Comparison of ENCODE assay signal across 8 cellular contexts in the genomic region with DNA sequence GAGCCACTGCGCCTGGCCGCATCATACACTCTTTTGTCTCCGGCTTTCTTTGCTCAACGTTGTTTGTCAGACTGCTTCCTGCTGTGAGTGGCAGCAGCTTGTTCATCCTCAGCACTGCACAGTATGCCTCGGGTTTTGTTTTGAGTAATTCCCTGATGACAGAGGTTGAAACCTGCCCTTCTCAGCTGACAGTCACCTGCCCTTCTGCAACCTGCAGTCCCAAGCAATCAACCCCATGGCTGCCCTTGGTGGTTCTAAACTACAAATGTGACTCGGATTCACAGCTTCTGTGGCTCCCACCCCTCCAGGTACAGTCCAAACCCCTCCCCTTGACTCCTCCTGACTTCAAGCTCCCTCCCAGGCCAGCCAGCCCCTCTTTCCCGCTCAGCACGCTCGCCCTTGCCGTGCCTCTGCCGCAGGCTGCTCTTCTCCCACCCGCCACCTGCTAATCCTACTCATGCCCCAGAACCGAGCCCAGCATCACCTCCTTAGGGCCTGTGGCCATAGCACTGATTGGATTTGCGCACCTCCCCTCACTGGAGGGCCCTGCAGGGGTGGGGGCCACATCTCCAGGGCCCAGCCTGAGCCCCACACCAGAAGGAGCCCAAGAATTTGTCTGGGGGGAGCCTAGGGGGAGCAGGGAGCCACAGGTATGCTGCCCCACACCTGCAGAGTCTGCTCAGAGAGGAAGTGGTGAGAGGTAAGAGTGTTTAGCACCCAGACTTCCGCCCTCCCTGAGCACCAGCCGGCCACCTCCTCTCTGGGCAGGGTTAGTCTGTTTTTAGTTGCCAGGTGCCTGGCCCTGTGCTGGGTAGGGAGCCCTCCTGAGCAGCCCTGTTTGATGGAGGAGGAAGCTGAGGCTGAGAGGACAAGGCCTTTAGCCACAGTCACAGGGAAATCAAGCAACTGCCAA. TPM values are rescaled to one million over a fixed set of nuclear protein-coding genes. Genes with fewer than 3 reads are reported as not detected.
DNase-seq lines count a peak whose midpoint lies in the region; ATAC-seq and TF ChIP-seq lines count a peak whose summit lies in the region.

No MANE protein-coding gene starts in this region.

- no peak for TF ChIP-seq POLR2A in tibial nerve (IDR thresholded peaks at IDR 0.05)

- H3K9me3 Mint-ChIP-seq in activated T-cell treated with anti-CD3 and anti-CD28 coated beads, Interleukin-2, amount 50 U/mL, for 72 hours = no peaks in the 10 kb centered on the region

- H3K27me3 Mint-ChIP-seq in activated T-cell treated with anti-CD3 and anti-CD28 coated beads, Interleukin-2, amount 50 U/mL, for 72 hours (ENCODE audit: low read depth) = no peaks in the 10 kb centered on the region

- H3K36me3 Mint-ChIP-seq in activated T-cell treated with anti-CD3 and anti-CD28 coated beads, Interleukin-2, amount 50 U/mL, for 72 hours (ENCODE audit: insufficient read depth in 2 of 2) = peaks cover 1 to 14% of the 10 kb centered on the region in 2 donors

- 64 to 68% methylated on average over 16 of the region's 16 CpGs for WGBS in tibial nerve, 2 donors

- TF ChIP-seq EP300 in tibial nerve (IDR thresholded peaks at IDR 0.05) = no peak

- no peaks in the 10 kb centered on the region for H3K27me3 ChIP-seq in tibial nerve

- DNase-seq in NCI-H1105 treated with DMSO at 0.1 percent for 48 hours (lab: John Stamatoyannopoulos, UW) = peak; percentile 1
- DNase-seq in NCI-H1105 (lab: John Stamatoyannopoulos, UW) = no peak
- peak; percentile 84 for DNase-seq in NCI-H2196 treated with DMSO at 0.1 percent for 48 hours (lab: John Stamatoyannopoulos, UW; ENCODE audit: unreplicated experiment)
- DNase-seq in activated T-cell treated with anti-CD3 and anti-CD28 coated beads, Interleukin-2, amount 50 U/mL, for 72 hours = peak; percentile 86 to 88
- peak; percentile 48 for DNase-seq in left kidney (ENCODE audit: low read depth, low spot score)
- DNase-seq in tibial nerve (ENCODE audit: low spot score in 2 of 2) = no peak
- DNase-seq in NOMO-1 treated with DMSO at 0.1 percent for 48 hours (lab: John Stamatoyannopoulos, UW; ENCODE audit: unreplicated experiment) = no peak

- H3K4me1 ChIP-seq in tibial nerve = peaks cover 3 to 100% (median 100%) of the 10 kb centered on the region in 4 donors

- TF ChIP-seq CTCF in tibial nerve (IDR thresholded peaks at IDR 0.05) = no peak

- peak; percentile 73 for ATAC-seq in HG02973 (IDR thresholded peaks at IDR 0.05; ENCODE audit: unreplicated experiment)
- ATAC-seq in activated T-cell treated with anti-CD3 and anti-CD28 coated beads, Interleukin-2, amount 50 U/mL, for 72 hours (replicated peaks in 1 of 2) = peak; percentile 80 to 84

- H3K4me3 ChIP-seq in tibial nerve = no peak overlapping the region

- no peaks in the 10 kb centered on the region for H3K36me3 ChIP-seq in tibial nerve

- H3K4me3 Mint-ChIP-seq in activated T-cell treated with anti-CD3 and anti-CD28 coated beads, Interleukin-2, amount 50 U/mL, for 72 hours = peak overlapping the region; percentile 73 to 90

- H3K4me1 Mint-ChIP-seq in activated T-cell treated with anti-CD3 and anti-CD28 coated beads, Interleukin-2, amount 50 U/mL, for 72 hours (ENCODE audit: low read depth) = peaks cover 100% of the 10 kb centered on the region

- peak overlapping the region; percentile 94 for H3K27ac Mint-ChIP-seq in activated T-cell treated with anti-CD3 and anti-CD28 coated beads, Interleukin-2, amount 50 U/mL, for 72 hours

- peak overlapping the region; percentile 88 to 99 (median 94) for H3K27ac ChIP-seq in tibial nerve

- no peaks in the 10 kb centered on the region for H3K9me3 ChIP-seq in tibial nerve

RNA-seq across cellular contexts. Expression of a gene that starts 10.1 kb away (rescaled TPM):
- 10 to 100 TPM; 59.2 to 75.1 TPM for total RNA-seq in activated T-cell treated with anti-CD3 and anti-CD28 coated beads, Interleukin-2, amount 50 U/mL, for 72 hours
- total RNA-seq in tibial nerve = 10 to 100 TPM; 33.9 to 53.8 (median 50.2) TPM

RNA-seq across cellular contexts. Expression of a gene that starts 33.0 kb away (rescaled TPM):
- 10 to 100 TPM; 44.2 to 51.1 TPM for total RNA-seq in activated T-cell treated with anti-CD3 and anti-CD28 coated beads, Interleukin-2, amount 50 U/mL, for 72 hours
- 10 to 100 TPM in 3 of 4 donors, 1 to 10 TPM in 1; 9.0 to 21.9 (median 14.7) TPM for total RNA-seq in tibial nerve

RNA-seq across cellular contexts. Expression of a gene that starts 40.1 kb away (rescaled TPM):
- 1 to 10 TPM; 4.4 to 6.4 TPM for total RNA-seq in activated T-cell treated with anti-CD3 and anti-CD28 coated beads, Interleukin-2, amount 50 U/mL, for 72 hours
- under 1 TPM in 1 of 4 donors, not detected in 3; 0.59 TPM for total RNA-seq in tibial nerve

RNA-seq across cellular contexts. Expression of a gene that starts 53.8 kb away (rescaled TPM):
- 10 to 100 TPM; 28.1 to 30.5 TPM for total RNA-seq in activated T-cell treated with anti-CD3 and anti-CD28 coated beads, Interleukin-2, amount 50 U/mL, for 72 hours
- 10 to 100 TPM; 23.9 to 70.5 (median 37.0) TPM for total RNA-seq in tibial nerve

Comparison
In these comparisons a context has a peak if more than half of its experiments do, and no peak if none do; other contexts are left out.
1. DNase-seq: peak in NCI-H1105 treated with DMSO at 0.1 percent for 48 hours (single experiment), NCI-H2196 treated with DMSO at 0.1 percent for 48 hours (single experiment), activated T-cell treated with anti-CD3 and anti-CD28 coated beads, Interleukin-2, amount 50 U/mL, for 72 hours (2 of 2) and left kidney (single experiment); none in NCI-H1105 (single experiment), tibial nerve (0 of 2) and NOMO-1 treated with DMSO at 0.1 percent for 48 hours (single experiment).